18 cellular contexts compared by ENCODE assay signal in the genomic region with DNA sequence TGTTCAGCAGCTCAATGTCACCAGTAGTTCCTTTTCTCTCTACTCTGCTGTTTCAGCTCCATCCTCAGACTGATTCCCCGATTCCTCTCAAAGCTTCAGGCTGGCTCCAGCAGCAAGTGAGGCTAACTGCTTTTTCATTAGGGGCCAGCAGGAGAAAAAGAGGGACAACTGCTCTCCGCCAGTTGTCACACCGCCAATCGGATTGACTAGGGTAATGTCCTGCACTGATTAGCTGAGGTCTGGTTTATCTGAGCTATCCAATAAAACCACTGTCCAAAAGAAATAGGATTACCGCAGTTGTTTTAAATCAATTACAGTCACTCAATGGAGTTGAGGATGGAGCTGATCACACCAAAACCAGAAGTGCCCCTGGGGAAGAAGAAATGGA.
DNase-seq lines count a peak whose midpoint lies in the region; ATAC-seq and TF ChIP-seq lines count a peak whose summit lies in the region.
"Had no signal": no experiment of that assay in that cellular context is flagged by ENCODE, and none has a peak within 500 bp of the region (broad histone marks: within the 10 kb centered on the region; RNA-seq: fewer than 3 reads in every experiment).

No MANE protein-coding gene starts in this region.

- POLR2A ChIA-PET in CD4-positive, alpha-beta T cell (lab: Charles Lee): no interaction called here

- 87 to 90% methylated on average over 4 to 5 of the region's 5 CpGs for WGBS in endodermal cell (ENCODE audit: insufficient coverage in 1 of 2, insufficient read length in 1 of 2), 2 experiments
- 89 to 90% methylated on average over 5 of the region's 5 CpGs for WGBS in esophagus squamous epithelium, 2 donors

- CTCF ChIA-PET in CD4-positive, alpha-beta T cell (lab: Charles Lee): no interaction called here
- CTCF ChIA-PET in activated naive CD4-positive, alpha-beta T cell treated with anti-CD3 and anti-CD28 coated beads for 36 hours (lab: Charles Lee): interaction anchor here (0.6 to 2.3 kb wide), 2 partner anchors 13 to 315 kb away, joined by 3 to 16 read pairs; no protein-coding TSS in a partner anchor

- no peak for DNase-seq in GM23338 (ENCODE audit: low spot score)
- peak; percentile 96 for DNase-seq in NCI-H82 treated with DMSO at 0.1 percent for 48 hours (lab: John Stamatoyannopoulos, UW; ENCODE audit: unreplicated experiment)
- DNase-seq in endodermal cell: no peak
- no peak for DNase-seq in esophagus squamous epithelium (lab: John Stamatoyannopoulos, UW)
- no peak for DNase-seq in stimulated activated naive CD8-positive, alpha-beta T cell treated with anti-CD3 and anti-CD28 coated beads, Interleukin-15, amount 100 ng/mL, for 72 hours
- DNase-seq in CD4-positive, alpha-beta T cell: no peak
- no peak for DNase-seq in activated naive CD4-positive, alpha-beta T cell treated with anti-CD3 and anti-CD28 coated beads for 36 hours
- DNase-seq: DMS53, EL, KG1, NCI-H1105 treated with DMSO at 0.1 percent for 48 hours, NCI-H2029 treated with DMSO at 0.1 percent for 48 hours, NCI-H345, NCI-H524, NCI-H774 had no signal

- intact Hi-C loops in esophagus squamous epithelium (cut with DNase I): no loop called here
- intact Hi-C loops in CD4-positive, alpha-beta T cell (cut with DNase I, micrococcal nuclease): no loop called here
- intact Hi-C loops in activated naive CD4-positive, alpha-beta T cell treated with anti-CD3 and anti-CD28 coated beads for 36 hours (cut with micrococcal nuclease): no loop called here

- H3K27ac Mint-ChIP-seq in GM23338: no peak overlapping the region
- no peak overlapping the region for H3K27ac Mint-ChIP-seq in endodermal cell
- no peak overlapping the region for H3K27ac Mint-ChIP-seq in stimulated activated naive CD8-positive, alpha-beta T cell treated with anti-CD3 and anti-CD28 coated beads, Interleukin-15, amount 100 ng/mL, for 72 hours
- no peak overlapping the region for H3K27ac Mint-ChIP-seq in CD4-positive, alpha-beta T cell
- H3K27ac Mint-ChIP-seq in activated naive CD4-positive, alpha-beta T cell treated with anti-CD3 and anti-CD28 coated beads for 36 hours: no peak overlapping the region
- H3K27ac Mint-ChIP-seq: CD14-positive monocyte had no signal

- H3K9me2 ChIP-seq in GM23338 (ENCODE audit: insufficient read depth): 0 out of 2 replicates have a peak, but pooled peaks cover 4% of the 10 kb centered on the region

- H3K27me3 ChIP-seq in GM23338 (ENCODE audit: insufficient read depth): no peaks in the 10 kb centered on the region
- H3K27me3 ChIP-seq in endodermal cell (ENCODE audit: control insufficient read depth, insufficient read depth, low read length, poor library complexity, severe bottlenecking): peaks cover 21% of the 10 kb centered on the region
- H3K27me3 ChIP-seq in mucosa of rectum (ENCODE audit: control insufficient read depth in 2 of 2, insufficient read depth in 2 of 2, low read length in 2 of 2): no peaks in the 10 kb centered on the region
- no peaks in the 10 kb centered on the region for H3K27me3 ChIP-seq in esophagus squamous epithelium
- no peaks in the 10 kb centered on the region for H3K27me3 ChIP-seq in CD4-positive, alpha-beta T cell (ENCODE audit: control insufficient read depth, insufficient read depth, low read length)

- H3K36me3 Mint-ChIP-seq in GM23338 (ENCODE audit: low read depth) (no peaks in the 10 kb centered on the region), endodermal cell (ENCODE audit: low read depth) (no peaks in the 10 kb centered on the region)
- H3K36me3 Mint-ChIP-seq in CD4-positive, alpha-beta T cell (ENCODE audit: low read depth): no peaks in the 10 kb centered on the region
- no peaks in the 10 kb centered on the region for H3K36me3 Mint-ChIP-seq in activated naive CD4-positive, alpha-beta T cell treated with anti-CD3 and anti-CD28 coated beads for 36 hours (ENCODE audit: low read depth)
- H3K36me3 Mint-ChIP-seq: CD14-positive monocyte had no signal

- H3K27ac ChIP-seq in GM23338 (ENCODE audit: low read depth): no peak overlapping the region
- no peak overlapping the region for H3K27ac ChIP-seq in endodermal cell (ENCODE audit: low read depth, low read length)
- H3K27ac ChIP-seq in mucosa of rectum (ENCODE audit: low read depth in 2 of 2, low read length in 2 of 2): peak overlapping the region; percentile 62 to 75
- no peak overlapping the region for H3K27ac ChIP-seq in esophagus squamous epithelium
- no peak overlapping the region for H3K27ac ChIP-seq in CD4-positive, alpha-beta T cell (ENCODE audit: low read depth, low read length)
- H3K27ac ChIP-seq: SJSA1 had no signal

- H3K36me3 ChIP-seq in GM23338 (ENCODE audit: insufficient read depth) (no peaks in the 10 kb centered on the region), endodermal cell (ENCODE audit: control insufficient read depth, insufficient read depth, low read length) (no peaks in the 10 kb centered on the region), mucosa of rectum (ENCODE audit: control insufficient read depth in 2 of 2, insufficient read depth in 2 of 2, low read length in 2 of 2) (no peaks in the 10 kb centered on the region), esophagus squamous epithelium (no peaks in the 10 kb centered on the region)
- H3K36me3 ChIP-seq: SJSA1 had no signal

- H3K4me2 ChIP-seq in GM23338: no peak overlapping the region

- no peak for ATAC-seq in GM23338
- ATAC-seq in stimulated activated naive CD8-positive, alpha-beta T cell treated with anti-CD3 and anti-CD28 coated beads, Interleukin-15, amount 100 ng/mL, for 72 hours: no peak
- no peak for ATAC-seq in CD4-positive, alpha-beta T cell (ENCODE audit: poor library complexity)

- H3K4me1 Mint-ChIP-seq in GM23338: peaks cover 10% of the 10 kb centered on the region; the same call in 2 of the 3 replicates
- peaks cover 6% of the 10 kb centered on the region for H3K4me1 Mint-ChIP-seq in endodermal cell
- no peaks in the 10 kb centered on the region for H3K4me1 Mint-ChIP-seq in stimulated activated naive CD8-positive, alpha-beta T cell treated with anti-CD3 and anti-CD28 coated beads, Interleukin-15, amount 100 ng/mL, for 72 hours
- no peaks in the 10 kb centered on the region for H3K4me1 Mint-ChIP-seq in CD4-positive, alpha-beta T cell (ENCODE audit: low read depth)
- H3K4me1 Mint-ChIP-seq in activated naive CD4-positive, alpha-beta T cell treated with anti-CD3 and anti-CD28 coated beads for 36 hours (ENCODE audit: low read depth): no peaks in the 10 kb centered on the region
- H3K4me1 Mint-ChIP-seq: CD14-positive monocyte had no signal

- H3K27me3 Mint-ChIP-seq in GM23338 (ENCODE audit: insufficient read depth, low read depth, poor library complexity): no peaks in the 10 kb centered on the region
- H3K27me3 Mint-ChIP-seq in endodermal cell (ENCODE audit: insufficient read depth): peaks cover 20% of the 10 kb centered on the region
- no peaks in the 10 kb centered on the region for H3K27me3 Mint-ChIP-seq in stimulated activated naive CD8-positive, alpha-beta T cell treated with anti-CD3 and anti-CD28 coated beads, Interleukin-15, amount 100 ng/mL, for 72 hours
- H3K27me3 Mint-ChIP-seq in CD4-positive, alpha-beta T cell: peaks cover 13% of the 10 kb centered on the region
- H3K27me3 Mint-ChIP-seq in activated naive CD4-positive, alpha-beta T cell treated with anti-CD3 and anti-CD28 coated beads for 36 hours (ENCODE audit: low read depth): no peaks in the 10 kb centered on the region

- H3K4me3 Mint-ChIP-seq in GM23338 (no peak overlapping the region), endodermal cell (no peak overlapping the region)
- no peak overlapping the region for H3K4me3 Mint-ChIP-seq in stimulated activated naive CD8-positive, alpha-beta T cell treated with anti-CD3 and anti-CD28 coated beads, Interleukin-15, amount 100 ng/mL, for 72 hours
- H3K4me3 Mint-ChIP-seq in CD4-positive, alpha-beta T cell: no peak overlapping the region
- H3K4me3 Mint-ChIP-seq in activated naive CD4-positive, alpha-beta T cell treated with anti-CD3 and anti-CD28 coated beads for 36 hours: no peak overlapping the region
- H3K4me3 Mint-ChIP-seq: CD14-positive monocyte had no signal

- no peaks in the 10 kb centered on the region for H3K9me3 Mint-ChIP-seq in GM23338
- no peaks in the 10 kb centered on the region for H3K9me3 Mint-ChIP-seq in endodermal cell
- no peaks in the 10 kb centered on the region for H3K9me3 Mint-ChIP-seq in stimulated activated naive CD8-positive, alpha-beta T cell treated with anti-CD3 and anti-CD28 coated beads, Interleukin-15, amount 100 ng/mL, for 72 hours
- no peaks in the 10 kb centered on the region for H3K9me3 Mint-ChIP-seq in CD4-positive, alpha-beta T cell
- no peaks in the 10 kb centered on the region for H3K9me3 Mint-ChIP-seq in activated naive CD4-positive, alpha-beta T cell treated with anti-CD3 and anti-CD28 coated beads for 36 hours
- H3K9me3 Mint-ChIP-seq: CD14-positive monocyte had no signal

- no peak overlapping the region for H3K9ac ChIP-seq in endodermal cell (ENCODE audit: extremely low read depth, low read length, poor library complexity, severe bottlenecking)
- peak overlapping the region in 1 of 2 donors; percentile 53 for H3K9ac ChIP-seq in mucosa of rectum (ENCODE audit: low read depth in 1 of 2, low read length in 2 of 2)

- no peak for TF ChIP-seq POLR2A in esophagus squamous epithelium (IDR thresholded peaks at IDR 0.05)

- H4K20me1 ChIP-seq in GM23338 (replicated peaks; ENCODE audit: insufficient read depth): no peaks in the 10 kb centered on the region

- peaks cover 4% of the 10 kb centered on the region; the same call in 1 of the 2 replicates for H3K4me1 ChIP-seq in GM23338 (ENCODE audit: insufficient read depth)
- H3K4me1 ChIP-seq in endodermal cell (ENCODE audit: control insufficient read depth, insufficient read depth, low read length): no peaks in the 10 kb centered on the region
- H3K4me1 ChIP-seq in mucosa of rectum (ENCODE audit: control insufficient read depth in 2 of 2, insufficient read depth in 2 of 2, low read length in 2 of 2): peaks cover 15 to 27% of the 10 kb centered on the region in 2 donors
- no peaks in the 10 kb centered on the region for H3K4me1 ChIP-seq in esophagus squamous epithelium
- H3K4me1 ChIP-seq: SJSA1 had no signal

- H3K9me3 ChIP-seq in endodermal cell (ENCODE audit: control insufficient read depth, low read length) (no peaks in the 10 kb centered on the region), mucosa of rectum (ENCODE audit: control insufficient read depth in 2 of 2, low read length in 2 of 2) (no peaks in the 10 kb centered on the region), esophagus squamous epithelium (no peaks in the 10 kb centered on the region)
- no peaks in the 10 kb centered on the region for H3K9me3 ChIP-seq in CD4-positive, alpha-beta T cell (ENCODE audit: control insufficient read depth, low read length)
- H3K9me3 ChIP-seq: SJSA1 had no signal

- H3F3A ChIP-seq in GM23338 (replicated peaks; ENCODE audit: low read depth): no peaks in the 10 kb centered on the region

- H3K4me3 ChIP-seq in GM23338: no peak overlapping the region
- H3K4me3 ChIP-seq in endodermal cell (ENCODE audit: low read length): no peak overlapping the region
- no peak overlapping the region for H3K4me3 ChIP-seq in mucosa of rectum (ENCODE audit: low read length in 2 of 2)
- H3K4me3 ChIP-seq in esophagus squamous epithelium: no peak overlapping the region
- H3K4me3 ChIP-seq: SJSA1 had no signal

- H3K79me2 ChIP-seq in GM23338 (replicated peaks; ENCODE audit: insufficient read depth): no peaks in the 10 kb centered on the region

- peak overlapping the region; percentile 5; the same call in 1 of the 2 replicates for H2AFZ ChIP-seq in GM23338

- TF ChIP-seq CTCF in GM23338 (conservative IDR thresholded peaks at IDR 0.05; ENCODE audit: low read depth in 2 of 2) (no peak), endodermal cell (conservative IDR thresholded peaks at IDR 0.05) (peak; percentile 22), esophagus squamous epithelium (IDR thresholded peaks at IDR 0.05) (no peak)
- TF ChIP-seq CTCF in CD4-positive, alpha-beta T cell (IDR thresholded peaks at IDR 0.05): no peak

Comparison
In these comparisons a context has a peak if more than half of its experiments do, and no peak if none do; other contexts are left out.
1. H3K27ac ChIP-seq: peak in mucosa of rectum (2 of 2); none in GM23338 (single experiment), endodermal cell (single experiment), esophagus squamous epithelium (0 of 4) and CD4-positive, alpha-beta T cell (single experiment).